1 cellular context compared by ENCODE assay signal in the genomic region with DNA sequence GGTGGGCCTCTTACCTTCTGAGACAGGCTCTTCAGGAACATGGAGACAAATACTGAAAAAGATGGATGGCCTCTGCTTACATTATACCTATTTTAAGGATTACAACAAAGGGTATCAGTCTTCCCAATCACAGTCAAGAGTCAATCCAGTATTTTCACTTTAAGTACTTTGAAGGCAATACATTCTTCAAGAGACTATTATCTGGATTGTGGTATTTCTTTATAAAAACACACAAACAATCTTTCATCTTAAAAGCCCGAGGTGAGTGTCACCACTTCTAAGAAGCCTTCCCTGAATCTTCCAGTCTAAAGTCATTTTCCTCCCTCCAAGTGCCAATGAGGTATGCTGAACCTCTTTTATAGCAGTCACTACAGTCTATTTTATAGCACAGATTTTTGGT.
TF ChIP-seq lines count a peak whose summit lies in the region.

No MANE protein-coding gene starts in this region.

TF ChIP-seq in K562, 482 proteins besides CTCF, POLR2A, EP300 and RAD21:
- no peak for TF ChIP-seq HCFC1 (IDR thresholded peaks at IDR 0.05; ENCODE audit: low read depth, low read length)
- TF ChIP-seq KDM1A (IDR thresholded peaks at IDR 0.05), result peak; percentile 16 to 44; a peak in 1 of 4 replicates
- TF ChIP-seq PTBP1 (IDR thresholded peaks at IDR 0.05; ENCODE audit: low read depth, low read length), result no peak
